ENCODE assay signal across 8 cellular contexts in genomic region chr22:36362819-36363377, GRCh38. TPM values are rescaled to one million over a fixed set of nuclear protein-coding genes. Genes with fewer than 3 reads are reported as not detected.
DNase-seq lines count a peak whose midpoint lies in the region; ATAC-seq, FAIRE-seq and TF ChIP-seq lines count a peak whose summit lies in the region.

No MANE protein-coding gene starts in this region.

- peaks cover 75% of the 10 kb centered on the region for H3K36me3 ChIP-seq in BLaER1
- no peaks in the 10 kb centered on the region for H3K36me3 ChIP-seq in Peyer's patch
- H3K36me3 ChIP-seq in osteoblast (ENCODE audit: insufficient read depth, low read length), result peaks cover 38% of the 10 kb centered on the region
- peaks cover 5 to 6% of the 10 kb centered on the region in 2 donors for H3K36me3 ChIP-seq in psoas muscle (ENCODE audit: insufficient read depth in 1 of 2, low read depth in 1 of 2)

- no peak for TF ChIP-seq POLR2A in Peyer's patch (IDR thresholded peaks at IDR 0.05)

- 77 to 90% (median 87%) methylated on average over 3 of the region's 3 CpGs for WGBS in psoas muscle, 3 donors

- peaks cover 100% of the 10 kb centered on the region for H4K20me1 ChIP-seq in BLaER1
- H4K20me1 ChIP-seq in osteoblast (ENCODE audit: insufficient read depth, low read length), result peaks cover 84% of the 10 kb centered on the region

- peak overlapping the region; percentile 12; the same call in 1 of the 2 replicates for H3K9ac ChIP-seq in BLaER1

- no peak for FAIRE-seq in frontal cortex (lab: Jason Lieb, UNC)

- DNase-seq in Peyer's patch, result no peak
- DNase-seq in dorsolateral prefrontal cortex, result no peak
- DNase-seq in osteoblast (ENCODE audit: insufficient read length, low spot score, missing footprints), result peak; percentile 81
- DNase-seq in psoas muscle, result no peak
- no peak for DNase-seq in KBM-7
- DNase-seq in frontal cortex (ENCODE audit: low spot score in 2 of 2), result no peak

- H3K27ac ChIP-seq in BLaER1 (no peak overlapping the region), Peyer's patch (peak overlapping the region; percentile 42 to 100 (median 98)), dorsolateral prefrontal cortex (peak overlapping the region in 36 of 59 donors; percentile 6 to 83 (median 44)), osteoblast (ENCODE audit: low read depth, low read length) (peak overlapping the region; percentile 93), psoas muscle (no peak overlapping the region)

- TF ChIP-seq CTCF in Peyer's patch (IDR thresholded peaks at IDR 0.05) (no peak), dorsolateral prefrontal cortex (IDR thresholded peaks at IDR 0.05 in 54 of 56, conservative IDR thresholded peaks at IDR 0.05 in 2 of 56; ENCODE audit: low read depth in 1 of 56, partially characterized antibody in 56 of 56) (no peak), osteoblast (IDR thresholded peaks at IDR 0.05; ENCODE audit: extremely low read depth, low read depth, low read length) (no peak), psoas muscle (IDR thresholded peaks at IDR 0.05) (no peak)

- ATAC-seq in psoas muscle, result no peak
- no peak for ATAC-seq in GM21367 (IDR thresholded peaks at IDR 0.05; ENCODE audit: unreplicated experiment)

- no peak overlapping the region for H3K4me3 ChIP-seq in BLaER1
- H3K4me3 ChIP-seq in Peyer's patch, result no peak overlapping the region
- no peak overlapping the region for H3K4me3 ChIP-seq in dorsolateral prefrontal cortex
- no peak overlapping the region for H3K4me3 ChIP-seq in osteoblast (ENCODE audit: insufficient read depth, low read length)
- H3K4me3 ChIP-seq in psoas muscle, result no peak overlapping the region

- in situ Hi-C loops in KBM-7 (cut with MboI; ENCODE audit: low pct_unique_long_range_greater_than_20kb, low sequenced_read_pairs), result no loop called here

- intact Hi-C loops in dorsolateral prefrontal cortex (cut with DNase I), result no loop called here
- intact Hi-C loops in psoas muscle (cut with DNase I), result no loop called here

- H2AFZ ChIP-seq in osteoblast (ENCODE audit: low read length), result no peak overlapping the region

- peaks cover 100% of the 10 kb centered on the region for H3K4me1 ChIP-seq in BLaER1
- H3K4me1 ChIP-seq in Peyer's patch, result peaks cover 39 to 99% (median 78%) of the 10 kb centered on the region in 4 donors
- H3K4me1 ChIP-seq in osteoblast (ENCODE audit: insufficient read depth, low read length), result peaks cover 98% of the 10 kb centered on the region
- peaks cover 89% of the 10 kb centered on the region for H3K4me1 ChIP-seq in psoas muscle

- H3K79me2 ChIP-seq in osteoblast (ENCODE audit: insufficient read depth, low read length), result peaks cover 99% of the 10 kb centered on the region

- H3K9me3 ChIP-seq in BLaER1 (no peaks in the 10 kb centered on the region), Peyer's patch (no peaks in the 10 kb centered on the region), osteoblast (ENCODE audit: low read depth, low read length) (no peaks in the 10 kb centered on the region), psoas muscle (no peaks in the 10 kb centered on the region)

- H3K27me3 ChIP-seq in BLaER1 (no peaks in the 10 kb centered on the region), Peyer's patch (no peaks in the 10 kb centered on the region), dorsolateral prefrontal cortex (no peaks in the 10 kb centered on the region), osteoblast (ENCODE audit: insufficient read depth, low read length) (no peaks in the 10 kb centered on the region), psoas muscle (ENCODE audit: insufficient read depth in 3 of 3, low read length in 2 of 3) (no peaks in the 10 kb centered on the region)

- H3K4me2 ChIP-seq in BLaER1, result peak overlapping the region; percentile 100
- peak overlapping the region; percentile 68 for H3K4me2 ChIP-seq in osteoblast (ENCODE audit: insufficient read depth, low read length)

RNA-seq across cellular contexts. Expression of gene MYH9, which starts 24.9 kb away (rescaled TPM):
- total RNA-seq in Peyer's patch, result 100 to 1,000 TPM; 337 to 553 (median 433) TPM
- total RNA-seq in dorsolateral prefrontal cortex, result 100 to 1,000 TPM in 119 of 120 experiments, 10 to 100 TPM in 1; 95.7 to 282 (median 162) TPM
- total RNA-seq in osteoblast, result 796 and 964 TPM in 2 replicates
- total RNA-seq in psoas muscle, result 100 to 1,000 TPM in 3 of 4 donors, 10 to 100 TPM in 1; 92.0 to 214 (median 179) TPM
- polyA plus RNA-seq in psoas muscle, result 10 to 100 TPM; 35.6 to 89.3 (median 56.3) TPM
- total RNA-seq in frontal cortex, result 32.2 TPM

Comparison
In these comparisons a context has a peak if more than half of its experiments do, and no peak if none do; other contexts are left out.
1. H3K27ac ChIP-seq: peak in Peyer's patch (4 of 4), dorsolateral prefrontal cortex (36 of 59) and osteoblast (single experiment); none in BLaER1 (single experiment) and psoas muscle (single experiment).